Comparison of ENCODE assay signal across 1 cellular context in the genomic region with DNA sequence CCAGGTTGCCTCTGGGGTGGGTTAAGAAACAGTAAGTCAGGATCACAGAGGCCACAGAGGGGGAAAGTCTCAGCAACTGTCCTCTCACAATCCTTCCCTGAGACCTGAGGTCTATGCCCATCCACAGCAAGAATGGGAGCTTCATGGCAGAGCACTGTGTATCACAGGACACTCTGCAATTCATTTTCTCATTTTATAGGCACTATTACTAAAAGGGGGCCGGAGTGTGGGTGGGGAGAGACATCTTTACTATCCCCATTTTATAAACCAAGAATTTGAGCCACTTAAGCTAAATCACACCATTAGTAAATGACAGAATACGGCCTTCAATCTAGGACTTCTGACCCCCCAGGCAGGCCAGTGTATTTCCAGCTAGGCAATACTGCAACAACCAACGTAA.
TF ChIP-seq lines count a peak whose summit lies in the region.

No MANE protein-coding gene starts in this region.

TF ChIP-seq in K562, 482 proteins besides CTCF, POLR2A, EP300 and RAD21 (continued from another document):
- TF ChIP-seq KLF16 (IDR thresholded peaks at IDR 0.05), result no peak
- TF ChIP-seq ZNF263 (CRISPR knock-in tag; IDR thresholded peaks at IDR 0.05; ENCODE audit: borderline replicate concordance), result no peak
